8 cellular contexts compared by ENCODE assay signal in genomic region chr1:22976461-22977243, GRCh38. TPM values are rescaled to one million over a fixed set of nuclear protein-coding genes. Genes with fewer than 3 reads are reported as not detected.
DNase-seq lines count a peak whose midpoint lies in the region; ATAC-seq, FAIRE-seq and TF ChIP-seq lines count a peak whose summit lies in the region.

No MANE protein-coding gene starts in this region.

- H2AFZ ChIP-seq in HepG2 (ENCODE audit: low read length) = no peak overlapping the region

- no peak overlapping the region for H3K4me3 Mint-ChIP-seq in Calu3 (ENCODE audit: low read depth, unreplicated experiment)

- TF ChIP-seq RAD21 in HepG2 (CRISPR knock-in tag; IDR thresholded peaks at IDR 0.05) = peak; percentile 90

- 11% methylated on average over 9 of the region's 9 CpGs for WGBS in HepG2 (ENCODE audit: low lambda C conversion rate)

- BruUV-seq in Calu3 (replicated peaks; lab: Mats Ljungman, UMichigan) (no TSS peak), HepG2 (replicated peaks; lab: Mats Ljungman, UMichigan) (no TSS peak)

- peaks cover 32% of the 10 kb centered on the region for H3K4me1 ChIP-seq in HepG2 (ENCODE audit: insufficient read depth, low read length)

- H3K27ac ChIP-seq in VCaP (peak overlapping the region; percentile 51; the same call in 1 of the 2 replicates), HepG2 (ENCODE audit: extremely low read length, insufficient read depth, low read length) (no peak overlapping the region)

- H3K79me2 ChIP-seq in HepG2 (ENCODE audit: insufficient read depth, low read length) = no peaks in the 10 kb centered on the region

- CTCF ChIA-PET in Calu3 (lab: Charles Lee) (interaction anchor here (0.7 to 1.2 kb wide), 2 partner anchors 80 to 208 kb away, joined by 3 to 4 read pairs; no protein-coding TSS in a partner anchor), HepG2 (lab: Yijun Ruan, JAX; ENCODE audit: low intra/inter-chr PET ratio, low total read pairs) (interaction anchor here (0.6 to 2.1 kb wide), 6 partner anchors 14 to 951 kb away, joined by 3 to 12 read pairs (median 4); no protein-coding TSS in a partner anchor)

- no peaks in the 10 kb centered on the region for H3K9me3 Mint-ChIP-seq in Calu3 (ENCODE audit: low read depth, unreplicated experiment)

- no peaks in the 10 kb centered on the region for H3K36me3 ChIP-seq in HepG2 (replicated peaks in 1 of 2; ENCODE audit: control insufficient read depth in 1 of 2, insufficient read depth in 2 of 2, low read length in 2 of 2)

- peak overlapping the region; percentile 47 for H3K27ac Mint-ChIP-seq in Calu3 (ENCODE audit: unreplicated experiment)

- no peaks in the 10 kb centered on the region for H3K27me3 ChIP-seq in HepG2 (ENCODE audit: control insufficient read depth in 1 of 2, insufficient read depth in 2 of 2, low read length in 2 of 2)

- TF ChIP-seq POLR2A in HepG2 (IDR thresholded peaks at IDR 0.05; ENCODE audit: insufficient read depth in 1 of 2, low read depth in 2 of 2, low read length in 2 of 2) = no peak

- no peak for TF ChIP-seq EP300 in HepG2 (IDR thresholded peaks at IDR 0.05; ENCODE audit: low read depth in 2 of 2, low read length in 2 of 2)
- TF ChIP-seq EP300 in HepG2 (CRISPR knock-in tag; IDR thresholded peaks at IDR 0.05; ENCODE audit: borderline replicate concordance) = no peak

- H3K36me3 Mint-ChIP-seq in Calu3 (ENCODE audit: insufficient read depth, unreplicated experiment) = no peaks in the 10 kb centered on the region

- TF ChIP-seq CTCF in Calu3 (IDR thresholded peaks at IDR 0.05; ENCODE audit: unreplicated experiment) (peak; percentile 66), VCaP (conservative IDR thresholded peaks at IDR 0.05) (peak; percentile 92), choroid plexus epithelial cell (conservative IDR thresholded peaks at IDR 0.05; ENCODE audit: low read depth, low read length) (peak; percentile 84), HepG2 (CRISPR knock-in tag; IDR thresholded peaks at IDR 0.05) (peak; percentile 93)

- intact Hi-C loops in Calu3 (cut with micrococcal nuclease; ENCODE audit: unreplicated experiment) (loop anchor here (2.0 to 5.0 kb wide), 3 partner anchors 44 to 208 kb away; no protein-coding TSS in a partner anchor), HepG2 (cut with micrococcal nuclease; ENCODE audit: unreplicated experiment) (loop anchor here (1.0 to 10.0 kb wide), 4 partner anchors 78 to 298 kb away; no protein-coding TSS in a partner anchor)

- no peak overlapping the region for H3K4me3 ChIP-seq in choroid plexus epithelial cell (ENCODE audit: low read depth, low read length)
- 0 out of 6 replicates have a peak overlapping the region, but pooled peaks of 1 of the 3 experiments have one; percentile 12 for H3K4me3 ChIP-seq in HepG2 (replicated peaks in 1 of 3; ENCODE audit: insufficient read depth in 1 of 3, low read depth in 2 of 3, low read length in 3 of 3)

- in situ Hi-C loops in HepG2 (cut with HindIII; ENCODE audit: extremely low pct_ligation_motif_present, low pct_unique_long_range_greater_than_20kb) = loop anchor here (5.0 to 10.0 kb wide), 3 partner anchors 108 to 298 kb away; no protein-coding TSS in a partner anchor

- peaks cover 26% of the 10 kb centered on the region for H3K4me1 Mint-ChIP-seq in Calu3 (ENCODE audit: low read depth, unreplicated experiment)

- POLR2A ChIA-PET in HepG2 (lab: Yijun Ruan, JAX) = no interaction called here

- peak; percentile 87 for FAIRE-seq in HepG2 (lab: Jason Lieb, UNC)

- H3K9me3 ChIP-seq in HepG2 (ENCODE audit: low read length) = no peaks in the 10 kb centered on the region

- peak overlapping the region; percentile 57 for H3K4me2 ChIP-seq in HepG2 (ENCODE audit: low read depth, low read length)

- ATAC-seq in HG02759 (IDR thresholded peaks at IDR 0.05; ENCODE audit: unreplicated experiment) (peak; percentile 52), HepG2 (peak; percentile 94), HG02610 (IDR thresholded peaks at IDR 0.05; ENCODE audit: unreplicated experiment) (no peak)

- H4K20me1 ChIP-seq in HepG2 (ENCODE audit: insufficient read depth, low read length) = no peaks in the 10 kb centered on the region

- DNase-seq in Calu3 (peak; percentile 68), NCI-H2196 (lab: John Stamatoyannopoulos, UW; ENCODE audit: unreplicated experiment) (peak; percentile 79), choroid plexus epithelial cell (ENCODE audit: low read depth) (peak; percentile 93), HepG2 (ENCODE audit: low spot score) (peak; percentile 74)
- DNase-seq in stimulated activated CD4-positive, alpha-beta T cell treated with anti-CD3 and anti-CD28 coated beads, Interleukin-4, amount 100 ng/mL, for 24 hours = peak; percentile 53

- peaks cover 12% of the 10 kb centered on the region for H3K27me3 Mint-ChIP-seq in Calu3 (ENCODE audit: unreplicated experiment)

- no peak overlapping the region for H3K9ac ChIP-seq in HepG2 (ENCODE audit: insufficient read depth, low read depth, low read length)

RNA-seq across cellular contexts. Expression of gene LACTBL1, which starts 4.0 kb away (rescaled TPM):
- total RNA-seq in Calu3 (2022) = not detected in 2 replicates
- 0.90 and 1.3 TPM in 2 replicates for total RNA-seq in HepG2 (2016; rRNA removed; fragmentation: Illumina TruSeq; extraction: Trizol)
- total RNA-seq in HepG2 (2016; cell fraction: cytosol; rRNA removed; fragmentation: Illumina TruSeq; extraction: Trizol; ENCODE audit: low read depth) = not detected in 2 replicates
- 0.76 and 1.6 TPM in 2 replicates for total RNA-seq in HepG2 (2016; cell fraction: insoluble cytoplasmic fraction; rRNA removed; fragmentation: Illumina TruSeq; extraction: Trizol)
- total RNA-seq in HepG2 (2016; cell fraction: membrane; rRNA removed; fragmentation: Illumina TruSeq; extraction: Trizol) = 0.34 and 0.48 TPM in 2 replicates
- 0.94 and 1.2 TPM in 2 replicates for total RNA-seq in HepG2 (2016; cell fraction: nucleus; rRNA removed; fragmentation: Illumina TruSeq; extraction: Trizol)
- polyA plus RNA-seq in HepG2 (2011; rRNA removed) = 0.12 and 0.37 TPM in 2 replicates
- polyA plus RNA-seq in HepG2 (2011; cell fraction: cytosol; rRNA removed) = 0.21 and 0.29 TPM in 2 replicates
- 1.2 and 1.4 TPM in 2 replicates for polyA plus RNA-seq in HepG2 (2011; cell fraction: nucleus; rRNA removed)
- 0.13 and 0.38 TPM in 2 replicates for polyA plus RNA-seq in HepG2 (2012)
- not detected in 2 replicates for polyA plus RNA-seq in HepG2 (2016; cell fraction: cytosol; fragmentation: Illumina TruSeq; extraction: Trizol; ENCODE audit: low read depth)
- 0.60 and 0.66 TPM in 2 replicates for polyA plus RNA-seq in HepG2 (2016; cell fraction: insoluble cytoplasmic fraction; fragmentation: Illumina TruSeq; extraction: Trizol; ENCODE audit: low read depth)
- 0.13 and 0.24 TPM in 2 replicates for polyA plus RNA-seq in HepG2 (2016; cell fraction: membrane; fragmentation: Illumina TruSeq; extraction: Trizol; ENCODE audit: low read depth)
- polyA plus RNA-seq in HepG2 (2016; cell fraction: nucleus; fragmentation: Illumina TruSeq; extraction: Trizol; ENCODE audit: insufficient read depth, low read depth) = 0.77 and 0.93 TPM in 2 replicates
- polyA minus RNA-seq in HepG2 (2011; rRNA and poly(A)+ RNA removed; ENCODE audit: low replicate concordance) = 1.2 TPM in 1 of 2 replicates, not detected in the other
- 0.49 TPM in 1 of 2 replicates, not detected in the other for polyA minus RNA-seq in HepG2 (2011; cell fraction: cytosol; rRNA and poly(A)+ RNA removed)
- not detected in 2 replicates for polyA minus RNA-seq in HepG2 (2011; cell fraction: nucleus; rRNA and poly(A)+ RNA removed)

RNA-seq across cellular contexts. Expression of gene TEX46, which starts 39.0 kb away (rescaled TPM):
- not detected in 2 replicates for total RNA-seq in Calu3 (2022)
- total RNA-seq in HepG2 (2016; rRNA removed; fragmentation: Illumina TruSeq; extraction: Trizol) = not detected in 2 replicates
- not detected in 2 replicates for total RNA-seq in HepG2 (2016; cell fraction: cytosol; rRNA removed; fragmentation: Illumina TruSeq; extraction: Trizol; ENCODE audit: low read depth)
- total RNA-seq in HepG2 (2016; cell fraction: insoluble cytoplasmic fraction; rRNA removed; fragmentation: Illumina TruSeq; extraction: Trizol) = not detected in 2 replicates
- not detected in 2 replicates for total RNA-seq in HepG2 (2016; cell fraction: membrane; rRNA removed; fragmentation: Illumina TruSeq; extraction: Trizol)
- not detected in 2 replicates for total RNA-seq in HepG2 (2016; cell fraction: nucleus; rRNA removed; fragmentation: Illumina TruSeq; extraction: Trizol)
- polyA plus RNA-seq in HepG2 (2011; rRNA removed) = not detected in 2 replicates
- polyA plus RNA-seq in HepG2 (2011; cell fraction: cytosol; rRNA removed) = not detected in 2 replicates
- not detected in 2 replicates for polyA plus RNA-seq in HepG2 (2011; cell fraction: nucleus; rRNA removed)
- not detected in 2 replicates for polyA plus RNA-seq in HepG2 (2012)
- not detected in 2 replicates for polyA plus RNA-seq in HepG2 (2016; cell fraction: cytosol; fragmentation: Illumina TruSeq; extraction: Trizol; ENCODE audit: low read depth)
- polyA plus RNA-seq in HepG2 (2016; cell fraction: insoluble cytoplasmic fraction; fragmentation: Illumina TruSeq; extraction: Trizol; ENCODE audit: low read depth) = not detected in 2 replicates
- polyA plus RNA-seq in HepG2 (2016; cell fraction: membrane; fragmentation: Illumina TruSeq; extraction: Trizol; ENCODE audit: low read depth) = not detected in 2 replicates
- not detected in 2 replicates for polyA plus RNA-seq in HepG2 (2016; cell fraction: nucleus; fragmentation: Illumina TruSeq; extraction: Trizol; ENCODE audit: insufficient read depth, low read depth)
- not detected in 2 replicates for polyA minus RNA-seq in HepG2 (2011; rRNA and poly(A)+ RNA removed; ENCODE audit: low replicate concordance)
- not detected in 2 replicates for polyA minus RNA-seq in HepG2 (2011; cell fraction: cytosol; rRNA and poly(A)+ RNA removed)
- polyA minus RNA-seq in HepG2 (2011; cell fraction: nucleus; rRNA and poly(A)+ RNA removed) = not detected in 2 replicates

RNA-seq across cellular contexts. Expression of gene KDM1A, which starts 42.6 kb away (rescaled TPM):
- total RNA-seq in Calu3 (2022) (66.4 and 67.8 TPM in 2 replicates), HepG2 (2016; rRNA removed; fragmentation: Illumina TruSeq; extraction: Trizol) (173 and 204 TPM in 2 replicates)
- total RNA-seq in HepG2 (2016; cell fraction: cytosol; rRNA removed; fragmentation: Illumina TruSeq; extraction: Trizol; ENCODE audit: low read depth) = 37.4 and 41.2 TPM in 2 replicates
- total RNA-seq in HepG2 (2016; cell fraction: insoluble cytoplasmic fraction; rRNA removed; fragmentation: Illumina TruSeq; extraction: Trizol) = 163 and 183 TPM in 2 replicates
- total RNA-seq in HepG2 (2016; cell fraction: membrane; rRNA removed; fragmentation: Illumina TruSeq; extraction: Trizol) = 63.6 and 67.4 TPM in 2 replicates
- total RNA-seq in HepG2 (2016; cell fraction: nucleus; rRNA removed; fragmentation: Illumina TruSeq; extraction: Trizol) = 88.0 and 101 TPM in 2 replicates
- polyA plus RNA-seq in HepG2 (2011; rRNA removed) = 71.8 and 81.3 TPM in 2 replicates
- 79.1 and 88.1 TPM in 2 replicates for polyA plus RNA-seq in HepG2 (2011; cell fraction: cytosol; rRNA removed)
- polyA plus RNA-seq in HepG2 (2011; cell fraction: nucleus; rRNA removed) = 76.8 and 77.0 TPM in 2 replicates
- polyA plus RNA-seq in HepG2 (2012) = 55.3 and 71.8 TPM in 2 replicates
- polyA plus RNA-seq in HepG2 (2016; cell fraction: cytosol; fragmentation: Illumina TruSeq; extraction: Trizol; ENCODE audit: low read depth) = 14.2 and 15.7 TPM in 2 replicates
- 163 and 165 TPM in 2 replicates for polyA plus RNA-seq in HepG2 (2016; cell fraction: insoluble cytoplasmic fraction; fragmentation: Illumina TruSeq; extraction: Trizol; ENCODE audit: low read depth)
- 27.3 and 35.0 TPM in 2 replicates for polyA plus RNA-seq in HepG2 (2016; cell fraction: membrane; fragmentation: Illumina TruSeq; extraction: Trizol; ENCODE audit: low read depth)
- 123 and 125 TPM in 2 replicates for polyA plus RNA-seq in HepG2 (2016; cell fraction: nucleus; fragmentation: Illumina TruSeq; extraction: Trizol; ENCODE audit: insufficient read depth, low read depth)
- 135 and 154 TPM in 2 replicates for polyA minus RNA-seq in HepG2 (2011; rRNA and poly(A)+ RNA removed; ENCODE audit: low replicate concordance)
- 42.9 and 46.2 TPM in 2 replicates for polyA minus RNA-seq in HepG2 (2011; cell fraction: cytosol; rRNA and poly(A)+ RNA removed)
- polyA minus RNA-seq in HepG2 (2011; cell fraction: nucleus; rRNA and poly(A)+ RNA removed) = 52.4 and 57.6 TPM in 2 replicates
